In the genomic region with DNA sequence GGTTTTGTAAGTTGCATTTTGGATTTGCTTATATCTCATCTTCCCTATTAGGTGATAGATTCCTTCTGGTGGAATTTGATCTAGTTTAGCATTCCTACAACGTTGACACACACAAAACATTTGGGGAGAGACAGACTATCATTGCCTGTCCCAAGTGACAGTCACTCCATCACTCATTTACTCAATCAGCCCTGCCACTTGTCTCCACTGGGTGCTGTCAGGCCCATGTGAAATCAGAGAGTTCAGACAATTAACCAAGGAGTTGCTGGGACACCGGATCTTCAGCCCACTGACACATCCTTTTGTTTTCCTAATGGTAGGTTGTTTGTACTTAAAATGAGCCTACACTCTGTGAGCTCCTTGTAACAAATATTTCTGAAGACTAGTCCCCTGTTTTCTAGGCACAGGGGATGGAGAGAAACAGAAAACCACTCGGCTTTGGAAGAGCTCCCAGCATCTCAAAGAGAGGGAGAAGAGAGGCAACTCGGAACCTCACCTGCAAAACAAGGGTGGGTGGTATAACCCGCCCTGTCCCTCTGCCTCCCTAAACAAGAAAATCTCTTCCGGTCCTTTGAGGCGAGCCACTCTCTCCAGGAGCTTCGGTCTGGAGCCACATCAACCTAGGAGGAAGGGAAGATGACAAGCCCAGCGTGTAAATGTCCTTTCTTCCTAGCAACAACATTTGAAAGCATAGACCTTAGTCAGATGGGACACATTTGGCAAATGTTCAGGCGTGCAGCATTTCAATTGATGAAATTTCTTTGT, we compare ENCODE assay signal across 8 cellular contexts.
DNase-seq lines count a peak whose midpoint lies in the region; ATAC-seq and TF ChIP-seq lines count a peak whose summit lies in the region.

No MANE protein-coding gene starts in this region.

- ATAC-seq in Right ventricle myocardium inferior (no peak), upper lobe of right lung (no peak), body of pancreas (no peak)
- peak; percentile 23 for ATAC-seq in activated naive CD8-positive, alpha-beta T cell treated with anti-CD3 and anti-CD28 coated beads, Interleukin-2, amount 10 ng/mL, durations not matched to agents 7 days and 5 days (ENCODE audit: low read depth)

- no peak for TF ChIP-seq POLR2A in body of pancreas (IDR thresholded peaks at IDR 0.05)

- WGBS in body of pancreas, 2 donors = 17 to 18% methylated on average over 9 to 10 of the region's 10 CpGs

- TF ChIP-seq CTCF in right atrium auricular region (IDR thresholded peaks at IDR 0.05) (no peak), upper lobe of right lung (IDR thresholded peaks at IDR 0.05) (no peak), body of pancreas (IDR thresholded peaks at IDR 0.05) (no peak)

- H3K27me3 ChIP-seq in right atrium auricular region = no peaks in the 10 kb centered on the region
- H3K27me3 ChIP-seq in upper lobe of right lung = peaks cover 7% of the 10 kb centered on the region
- no peaks in the 10 kb centered on the region for H3K27me3 ChIP-seq in body of pancreas

- peaks cover 13% of the 10 kb centered on the region for H3K4me1 Mint-ChIP-seq in activated naive CD8-positive, alpha-beta T cell treated with anti-CD3 and anti-CD28 coated beads, Interleukin-2, amount 10 ng/mL, durations not matched to agents 7 days and 5 days

- H3K4me3 ChIP-seq in right atrium auricular region (peak overlapping the region; percentile 13 to 42), upper lobe of right lung (peak overlapping the region; percentile 35), body of pancreas (no peak overlapping the region)

- intact Hi-C loops in Right ventricle myocardium inferior (cut with DNase I) = loop anchor here (5.0 kb wide), 3 partner anchors 288 to 642 kb away; no protein-coding TSS in a partner anchor
- intact Hi-C loops in upper lobe of right lung (cut with DNase I) = no loop called here
- intact Hi-C loops in body of pancreas (cut with DNase I) = no loop called here

- no peak overlapping the region for H3K27ac Mint-ChIP-seq in activated naive CD8-positive, alpha-beta T cell treated with anti-CD3 and anti-CD28 coated beads, Interleukin-2, amount 10 ng/mL, durations not matched to agents 7 days and 5 days

- no peak for DNase-seq in right atrium auricular region (ENCODE audit: low spot score)
- DNase-seq in Right ventricle myocardium inferior (ENCODE audit: missing footprints) = no peak
- no peak for DNase-seq in activated naive CD8-positive, alpha-beta T cell treated with anti-CD3 and anti-CD28 coated beads, Interleukin-2, amount 10 ng/mL, durations not matched to agents 7 days and 5 days
- peak; percentile 28 for DNase-seq in left kidney (ENCODE audit: low read depth, low spot score)
- no peak for DNase-seq in upper lobe of right lung
- no peak for DNase-seq in cortex of kidney (lab: John Stamatoyannopoulos, UW)
- DNase-seq in body of pancreas = no peak
- DNase-seq in kidney glomerular epithelial cell (lab: John Stamatoyannopoulos, UW) = no peak

- H3K36me3 ChIP-seq in right atrium auricular region = no peaks in the 10 kb centered on the region
- no peaks in the 10 kb centered on the region for H3K36me3 ChIP-seq in upper lobe of right lung
- H3K36me3 ChIP-seq in body of pancreas (replicated peaks in 1 of 2; ENCODE audit: insufficient read depth in 1 of 2, low read depth in 2 of 2) = no peaks in the 10 kb centered on the region

- peaks cover 33% of the 10 kb centered on the region for H3K27me3 Mint-ChIP-seq in activated naive CD8-positive, alpha-beta T cell treated with anti-CD3 and anti-CD28 coated beads, Interleukin-2, amount 10 ng/mL, durations not matched to agents 7 days and 5 days

- peak overlapping the region; percentile 31 to 58 for H3K27ac ChIP-seq in right atrium auricular region
- no peak overlapping the region for H3K27ac ChIP-seq in upper lobe of right lung
- no peak overlapping the region for H3K27ac ChIP-seq in body of pancreas

- POLR2A ChIA-PET in activated naive CD8-positive, alpha-beta T cell treated with anti-CD3 and anti-CD28 coated beads, Interleukin-2, amount 10 ng/mL, durations not matched to agents 7 days and 5 days (lab: Charles Lee) = no interaction called here

- H3K4me3 Mint-ChIP-seq in activated naive CD8-positive, alpha-beta T cell treated with anti-CD3 and anti-CD28 coated beads, Interleukin-2, amount 10 ng/mL, durations not matched to agents 7 days and 5 days = peak overlapping the region; percentile 72

- H3K4me1 ChIP-seq in right atrium auricular region (peaks cover 0 to 18% of the 10 kb centered on the region in 2 donors), upper lobe of right lung (no peaks in the 10 kb centered on the region), body of pancreas (peaks cover 9% of the 10 kb centered on the region)

- no peaks in the 10 kb centered on the region for H3K9me3 Mint-ChIP-seq in activated naive CD8-positive, alpha-beta T cell treated with anti-CD3 and anti-CD28 coated beads, Interleukin-2, amount 10 ng/mL, durations not matched to agents 7 days and 5 days

- no peaks in the 10 kb centered on the region for H3K9me3 ChIP-seq in right atrium auricular region
- H3K9me3 ChIP-seq in upper lobe of right lung = no peaks in the 10 kb centered on the region
- H3K9me3 ChIP-seq in body of pancreas = no peaks in the 10 kb centered on the region

- H3K36me3 Mint-ChIP-seq in activated naive CD8-positive, alpha-beta T cell treated with anti-CD3 and anti-CD28 coated beads, Interleukin-2, amount 10 ng/mL, durations not matched to agents 7 days and 5 days = no peaks in the 10 kb centered on the region

Comparison
In these comparisons a context has a peak if more than half of its experiments do, and no peak if none do; other contexts are left out.
1. H3K27ac ChIP-seq: peak in right atrium auricular region (2 of 2); none in upper lobe of right lung (single experiment) and body of pancreas (0 of 4).
2. H3K4me3 ChIP-seq: peak in right atrium auricular region (2 of 2) and upper lobe of right lung (single experiment); none in body of pancreas (0 of 2).